ENCODE assay signal across 8 cellular contexts in the genomic region with DNA sequence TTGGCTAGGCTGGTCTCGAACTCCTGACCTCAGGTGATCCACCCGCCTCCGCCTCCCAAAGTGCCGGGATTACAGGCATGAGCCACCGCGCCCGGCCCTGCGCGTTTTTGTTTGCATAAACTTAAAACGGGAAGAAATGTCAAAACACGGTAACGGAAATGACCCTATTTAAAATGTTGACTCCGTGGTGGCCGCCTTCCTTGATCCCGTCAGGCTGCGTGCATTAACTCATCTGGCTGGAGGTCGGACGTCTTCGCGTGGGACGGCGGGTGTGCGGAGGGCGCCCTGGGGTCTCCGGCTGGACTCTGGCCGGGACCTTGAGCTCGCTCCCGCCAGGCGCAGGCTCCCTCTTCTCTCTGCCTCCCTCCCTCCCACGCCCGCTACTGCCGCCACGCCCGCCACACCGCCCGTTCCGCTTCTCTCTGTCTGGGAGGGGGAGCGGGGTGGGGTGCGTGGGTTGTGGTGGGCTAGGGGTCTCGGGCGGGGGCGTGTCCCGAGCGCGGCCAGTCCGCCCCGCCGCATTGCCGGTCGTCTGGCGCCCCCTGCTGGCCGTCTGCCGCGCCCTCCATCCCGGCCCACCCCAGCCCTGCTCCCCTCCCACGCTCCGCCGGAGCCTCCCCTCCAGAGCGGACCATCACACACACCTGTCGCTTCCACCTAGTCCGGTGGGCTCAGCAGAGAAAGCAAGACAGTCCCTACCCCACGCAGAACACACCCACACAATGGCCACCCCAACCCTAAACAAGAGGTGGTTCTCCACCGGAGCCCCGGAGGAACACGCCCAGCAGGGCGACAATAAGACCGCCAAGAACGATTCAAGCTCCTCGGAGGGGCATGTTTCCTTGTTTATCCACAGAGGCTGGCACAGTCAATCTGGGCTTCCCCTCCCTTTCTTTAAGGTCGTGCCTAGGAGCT. TPM values are rescaled to one million over a fixed set of nuclear protein-coding genes. Genes with fewer than 3 reads are reported as not detected.
DNase-seq lines count a peak whose midpoint lies in the region; FAIRE-seq and TF ChIP-seq lines count a peak whose summit lies in the region.

No MANE protein-coding gene starts in this region.

- H3K4me3 ChIP-seq in AG09309 (ENCODE audit: control insufficient read depth, low read depth, low read length) (peak overlapping the region; percentile 65), kidney (ENCODE audit: low read length in 2 of 2) (peak overlapping the region; percentile 67 to 70)

- FAIRE-seq in kidney (lab: Jason Lieb, UNC), result no peak

- no peaks in the 10 kb centered on the region for H3K36me3 ChIP-seq in kidney (ENCODE audit: control insufficient read depth in 1 of 2, insufficient read depth in 2 of 2, low read length in 2 of 2)

- no peaks in the 10 kb centered on the region for H3K9me3 ChIP-seq in kidney (ENCODE audit: control insufficient read depth in 1 of 2, low read length in 2 of 2)

- DNase-seq in AG09309 (ENCODE audit: low read depth) (no peak), GM19238 (ENCODE audit: insufficient read length, low spot score) (peak; percentile 83), caudate nucleus (lab: John Stamatoyannopoulos, UW) (peak in 49 of 61 donors; percentile 1 to 78 (median 31)), kidney (peak; percentile 95), NCI-H2107 treated with DMSO at 0.1 percent for 48 hours (lab: John Stamatoyannopoulos, UW; ENCODE audit: unreplicated experiment) (no peak)
- peak; percentile 64 to 71 (median 67) for DNase-seq in activated CD4-positive, CD25-positive, alpha-beta regulatory T cell (lab: John Stamatoyannopoulos, UW)
- DNase-seq in stimulated activated CD4-positive, alpha-beta T cell treated with anti-CD3 and anti-CD28 coated beads, Interleukin-15, amount 100 ng/mL, for 48 hours (ENCODE audit: low read depth in 2 of 2), result peak; percentile 53 to 73

- H3K9ac ChIP-seq in kidney (ENCODE audit: low read length in 2 of 2), result peak overlapping the region; percentile 60 to 71

- TF ChIP-seq CTCF in AG09309 (IDR thresholded peaks at IDR 0.05; ENCODE audit: control insufficient read depth, insufficient read depth, low read depth, low read length, missing control alignments), result peak; percentile 55
- peak; percentile 84 for TF ChIP-seq CTCF in LNCAP (IDR thresholded peaks at IDR 0.05)
- peak; percentile 85 for TF ChIP-seq CTCF in kidney (IDR thresholded peaks at IDR 0.05; ENCODE audit: borderline replicate concordance, extremely low read depth, insufficient read depth)

- intact Hi-C loops in kidney (cut with DNase I), result no loop called here

- H3K27ac ChIP-seq in caudate nucleus (ENCODE audit: low read depth, low read length) (no peak overlapping the region), kidney (ENCODE audit: low read depth in 2 of 2, low read length in 2 of 2) (peak overlapping the region in 1 of 2 donors; percentile 51)

- H3K4me1 ChIP-seq in kidney (ENCODE audit: control insufficient read depth in 1 of 2, insufficient read depth in 1 of 2, low read depth in 1 of 2, low read length in 2 of 2), result peaks cover 5% of the 10 kb centered on the region in 2 donors

RNA-seq across cellular contexts. Expression of a gene that starts 1.2 kb away (rescaled TPM):
- total RNA-seq in kidney, result not detected
- not detected for polyA plus RNA-seq in kidney (ENCODE audit: insufficient read depth, low read depth, low replicate concordance)

RNA-seq across cellular contexts. Expression of a gene that starts 12.5 kb away (rescaled TPM):
- not detected for total RNA-seq in kidney
- polyA plus RNA-seq in kidney (ENCODE audit: insufficient read depth, low read depth, low replicate concordance), result not detected

RNA-seq across cellular contexts. Expression of a gene that starts 53.3 kb away (rescaled TPM):
- total RNA-seq in kidney, result 3.8 TPM
- polyA plus RNA-seq in kidney (ENCODE audit: insufficient read depth, low read depth, low replicate concordance), result 3.1 TPM

Comparison
In these comparisons a context has a peak if more than half of its experiments do, and no peak if none do; other contexts are left out.
1. DNase-seq: peak in GM19238 (single experiment), activated CD4-positive, CD25-positive, alpha-beta regulatory T cell (4 of 4), caudate nucleus (49 of 61), kidney (single experiment) and stimulated activated CD4-positive, alpha-beta T cell treated with anti-CD3 and anti-CD28 coated beads, Interleukin-15, amount 100 ng/mL, for 48 hours (2 of 2); none in AG09309 (single experiment) and NCI-H2107 treated with DMSO at 0.1 percent for 48 hours (single experiment).
2. Peak in every context shown above with its lines, with median percentiles within 50 percentile points of each other: CTCF ChIP-seq.